ENCODE assay signal across 1 cellular context in genomic region chr18:48612511-48612910, GRCh38.
TF ChIP-seq lines count a peak whose summit lies in the region.

No MANE protein-coding gene starts in this region.

TF ChIP-seq in H1, 55 proteins besides CTCF, POLR2A, EP300 and RAD21 (continued from another document):
- TF ChIP-seq POU5F1 (IDR thresholded peaks at IDR 0.05; ENCODE audit: low read depth, low read length) (no peak), TCF12 (IDR thresholded peaks at IDR 0.05; ENCODE audit: low read depth, low read length) (no peak), GABPA (IDR thresholded peaks at IDR 0.05; ENCODE audit: borderline replicate concordance, insufficient read depth, low read length) (no peak), SIRT6 (IDR thresholded peaks at IDR 0.05; ENCODE audit: low read length) (no peak), CBX5 (IDR thresholded peaks at IDR 0.05; ENCODE audit: low read depth, low read length) (no peak), KDM4A (IDR thresholded peaks at IDR 0.05; ENCODE audit: low read depth, low read length, severe bottlenecking) (no peak)
TF ChIP-seq in H1: peak in this region for 0.
